In genomic region chr15:58545307-58546065, GRCh38 we compare ENCODE assay signal across 12 cellular contexts.
DNase-seq lines count a peak whose midpoint lies in the region; ATAC-seq and TF ChIP-seq lines count a peak whose summit lies in the region.
"Had no signal": no experiment of that assay in that cellular context is flagged by ENCODE, and none has a peak within 500 bp of the region (broad histone marks: within the 10 kb centered on the region; RNA-seq: fewer than 3 reads in every experiment).

No MANE protein-coding gene starts in this region.

- TF ChIP-seq CTCF in spleen (IDR thresholded peaks at IDR 0.05 in 8 of 11, conservative IDR thresholded peaks at IDR 0.05 in 3 of 11) = no peak

- intact Hi-C loops in spleen (cut with DNase I; ENCODE audit: low total_unique reads) = no loop called here

- no peak overlapping the region for H3K4me3 ChIP-seq in spleen
- H3K4me3 ChIP-seq: right lobe of liver, suprapubic skin had no signal

- no peaks in the 10 kb centered on the region for H3K27me3 Mint-ChIP-seq in activated naive CD8-positive, alpha-beta T cell treated with anti-CD3 and anti-CD28 coated beads, Interleukin-2, amount 10 ng/mL, durations not matched to agents 7 days and 5 days

- peaks cover 23% of the 10 kb centered on the region for H3K36me3 Mint-ChIP-seq in activated naive CD8-positive, alpha-beta T cell treated with anti-CD3 and anti-CD28 coated beads, Interleukin-2, amount 10 ng/mL, durations not matched to agents 7 days and 5 days

- DNase-seq in EH (ENCODE audit: low read depth) (peak; percentile 28), RPMI7951 (ENCODE audit: low read depth) (peak; percentile 93), spleen (no peak), hypothalamus (lab: John Stamatoyannopoulos, UW) (no peak), cerebellar cortex (ENCODE audit: low spot score) (no peak)
- peak; percentile 60 for DNase-seq in activated naive CD8-positive, alpha-beta T cell treated with anti-CD3 and anti-CD28 coated beads, Interleukin-2, amount 10 ng/mL, durations not matched to agents 7 days and 5 days
- DNase-seq: H9, NCI-H1436 had no signal

- TF ChIP-seq POLR2A in spleen (IDR thresholded peaks at IDR 0.05) = no peak

- WGBS in spleen, 5 donors = 88 to 93% (median 90%) methylated on average over 13 to 18 of the region's 18 CpGs

- POLR2A ChIA-PET in activated naive CD8-positive, alpha-beta T cell treated with anti-CD3 and anti-CD28 coated beads, Interleukin-2, amount 10 ng/mL, durations not matched to agents 7 days and 5 days (lab: Charles Lee) = interaction anchor here (0.5 to 3.6 kb wide), 14 partner anchors 25 to 317 kb away, joined by 3 to 28 read pairs (median 3); partner anchors contain the start of gene ADAM10

- H3K4me1 ChIP-seq in spleen = peaks cover 0 to 16% (median 2%) of the 10 kb centered on the region in 6 donors
- H3K4me1 ChIP-seq: suprapubic skin had no signal

- peaks cover 1% of the 10 kb centered on the region for H3K9me3 Mint-ChIP-seq in activated naive CD8-positive, alpha-beta T cell treated with anti-CD3 and anti-CD28 coated beads, Interleukin-2, amount 10 ng/mL, durations not matched to agents 7 days and 5 days
- H3K9me3 Mint-ChIP-seq: H9 had no signal

- H3K27ac ChIP-seq in spleen = peak overlapping the region in 6 of 8 donors; percentile 13 to 68 (median 51)
- H3K27ac ChIP-seq: suprapubic skin had no signal

- H3K27ac Mint-ChIP-seq in activated naive CD8-positive, alpha-beta T cell treated with anti-CD3 and anti-CD28 coated beads, Interleukin-2, amount 10 ng/mL, durations not matched to agents 7 days and 5 days = peak overlapping the region; percentile 98

- no peaks in the 10 kb centered on the region for H3K36me3 ChIP-seq in spleen
- H3K36me3 ChIP-seq: suprapubic skin had no signal

- H3K4me3 Mint-ChIP-seq in activated naive CD8-positive, alpha-beta T cell treated with anti-CD3 and anti-CD28 coated beads, Interleukin-2, amount 10 ng/mL, durations not matched to agents 7 days and 5 days = peak overlapping the region; percentile 80
- H3K4me3 Mint-ChIP-seq: H9 had no signal

- no peaks in the 10 kb centered on the region for H3K9me3 ChIP-seq in spleen
- H3K9me3 ChIP-seq: right lobe of liver, suprapubic skin had no signal

- peaks cover 36% of the 10 kb centered on the region for H3K4me1 Mint-ChIP-seq in activated naive CD8-positive, alpha-beta T cell treated with anti-CD3 and anti-CD28 coated beads, Interleukin-2, amount 10 ng/mL, durations not matched to agents 7 days and 5 days

- H3K27me3 ChIP-seq in spleen (replicated peaks in 1 of 7) = no peaks in the 10 kb centered on the region
- H3K27me3 ChIP-seq: right lobe of liver, suprapubic skin had no signal

- peak; percentile 98 for ATAC-seq in activated naive CD8-positive, alpha-beta T cell treated with anti-CD3 and anti-CD28 coated beads, Interleukin-2, amount 10 ng/mL, durations not matched to agents 7 days and 5 days (ENCODE audit: low read depth)
- no peak for ATAC-seq in GM21360 (IDR thresholded peaks at IDR 0.05; ENCODE audit: unreplicated experiment)
- no peak for ATAC-seq in GM21619 (IDR thresholded peaks at IDR 0.05; ENCODE audit: unreplicated experiment)
- ATAC-seq: right lobe of liver had no signal

Comparison
In these comparisons a context has a peak if more than half of its experiments do, and no peak if none do; other contexts are left out.
1. DNase-seq: peak in EH (single experiment), RPMI7951 (single experiment) and activated naive CD8-positive, alpha-beta T cell treated with anti-CD3 and anti-CD28 coated beads, Interleukin-2, amount 10 ng/mL, durations not matched to agents 7 days and 5 days (single experiment); none in spleen (single experiment), hypothalamus (0 of 51) and cerebellar cortex (single experiment).